In the genomic region with DNA sequence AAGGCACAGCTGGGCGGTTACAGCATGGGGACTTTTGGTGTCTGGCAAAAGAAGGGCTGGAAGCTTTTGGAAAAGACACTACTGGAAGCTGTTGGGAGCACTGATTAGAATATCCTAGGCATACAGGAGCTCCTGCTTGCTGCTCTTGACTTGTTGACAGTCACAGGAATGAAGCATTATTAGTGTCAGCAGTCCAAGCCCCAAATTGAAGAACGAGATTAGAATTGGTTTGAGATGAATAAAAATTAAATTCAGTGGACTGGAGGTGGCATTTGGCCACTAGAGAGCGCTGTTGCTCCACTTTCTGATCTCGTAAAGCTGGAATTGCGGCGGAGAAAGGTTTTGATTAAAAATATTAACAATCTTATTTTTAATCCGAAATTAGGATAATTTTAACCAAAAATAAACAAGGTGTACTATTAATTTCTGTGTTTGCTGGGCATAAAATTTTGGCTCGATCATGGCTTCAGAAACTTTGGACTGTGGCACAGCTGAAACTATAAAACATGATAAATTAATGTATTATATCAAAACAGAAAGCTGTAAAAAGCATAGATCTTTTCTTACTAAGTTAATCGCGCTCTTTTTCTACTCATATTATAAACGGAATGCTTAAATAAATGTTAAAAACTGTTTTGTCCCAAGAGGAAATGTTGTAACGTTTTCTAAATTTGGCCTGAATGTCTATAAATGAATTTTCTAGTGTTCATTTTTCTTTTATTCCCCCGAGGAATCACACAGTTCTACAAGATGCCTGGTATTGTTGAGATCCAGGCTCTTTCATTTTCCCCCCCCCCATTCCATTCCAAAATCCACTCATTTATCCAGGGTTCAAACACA, we compare ENCODE assay signal across 9 cellular contexts. TPM values are rescaled to one million over a fixed set of nuclear protein-coding genes. Genes with fewer than 3 reads are reported as not detected.
DNase-seq lines count a peak whose midpoint lies in the region; ATAC-seq and TF ChIP-seq lines count a peak whose summit lies in the region.
"Had no signal": no experiment of that assay in that cellular context is flagged by ENCODE, and none has a peak within 500 bp of the region (broad histone marks: within the 10 kb centered on the region; RNA-seq: fewer than 3 reads in every experiment).

No MANE protein-coding gene starts in this region.

- intact Hi-C loops in head of caudate nucleus (cut with DNase I) (loop anchor here (2.0 kb wide), 1 partner anchor 512 kb away; no protein-coding TSS in a partner anchor), gastrocnemius medialis (cut with DNase I; ENCODE audit: low total_unique reads) (loop anchor here (1.0 to 10.0 kb wide), 5 partner anchors 328 to 1018 kb away; no protein-coding TSS in a partner anchor), posterior vena cava (cut with DNase I) (loop anchor here in 1 of 2 donors (5.0 kb wide), 3 partner anchors 685 to 1035 kb away; no protein-coding TSS in a partner anchor)

- H3K36me3 ChIP-seq in BE2C (no peaks in the 10 kb centered on the region), RWPE2 (ENCODE audit: low read depth) (peaks cover 8% of the 10 kb centered on the region), gastrocnemius medialis (no peaks in the 10 kb centered on the region)

- ATAC-seq in RWPE2 (ENCODE audit: low read depth): peak; percentile 13; the same call in 1 of the 3 replicates
- ATAC-seq in gastrocnemius medialis: no peak
- ATAC-seq in GM19397 (IDR thresholded peaks at IDR 0.05; ENCODE audit: unreplicated experiment): no peak

- H3K9me3 ChIP-seq in BE2C (no peaks in the 10 kb centered on the region), RWPE2 (ENCODE audit: severe bottlenecking) (no peaks in the 10 kb centered on the region), gastrocnemius medialis (no peaks in the 10 kb centered on the region)

- H3K27me3 ChIP-seq in BE2C (no peaks in the 10 kb centered on the region), RWPE2 (ENCODE audit: insufficient read depth, poor library complexity, severe bottlenecking) (no peaks in the 10 kb centered on the region), gastrocnemius medialis (peaks cover 11 to 70% (median 55%) of the 10 kb centered on the region in 3 donors)

- DNase-seq in BE2C (peak; percentile 64), HT1080 (ENCODE audit: low read depth) (peak; percentile 37), RWPE2 (ENCODE audit: low spot score) (no peak), head of caudate nucleus (peak; percentile 12 to 92 (median 79)), gastrocnemius medialis (peak in 1 of 2 donors; percentile 42), posterior vena cava (ENCODE audit: low spot score) (no peak)
- peak; percentile 69 for DNase-seq in activated naive CD4-positive, alpha-beta T cell treated with Interleukin-2 at 50 U/mL for 16 hours

- TF ChIP-seq POLR2A in gastrocnemius medialis (IDR thresholded peaks at IDR 0.05): no peak

- H3K4me1 ChIP-seq in BE2C: no peaks in the 10 kb centered on the region
- H3K4me1 ChIP-seq in RWPE2 (ENCODE audit: insufficient read depth, poor library complexity, severe bottlenecking): peaks cover 5% of the 10 kb centered on the region
- peaks cover 6 to 7% of the 10 kb centered on the region in 2 donors for H3K4me1 ChIP-seq in gastrocnemius medialis

- in situ Hi-C loops in gastrocnemius medialis (cut with MboI; ENCODE audit: low sequenced_read_pairs in 4 of 4): loop anchor here (5.0 to 25.0 kb wide), 8 partner anchors 325 to 1035 kb away; no protein-coding TSS in a partner anchor

- H3K27ac ChIP-seq in RWPE2 (ENCODE audit: poor library complexity, severe bottlenecking) (no peak overlapping the region), gastrocnemius medialis (peak overlapping the region in 1 of 4 donors; percentile 87)

- TF ChIP-seq CTCF in BE2C (IDR thresholded peaks at IDR 0.05; ENCODE audit: low read depth, low read length): peak; percentile 70
- peak; percentile 94 for TF ChIP-seq CTCF in RWPE2 (IDR thresholded peaks at IDR 0.05; ENCODE audit: poor library complexity, severe bottlenecking)
- peak; percentile 76 to 95 (median 85) for TF ChIP-seq CTCF in gastrocnemius medialis (IDR thresholded peaks at IDR 0.05 in 4 of 5, conservative IDR thresholded peaks at IDR 0.05 in 1 of 5)

- H3K4me3 ChIP-seq in BE2C (ENCODE audit: low read depth, low read length): peak overlapping the region; percentile 35
- no peak overlapping the region for H3K4me3 ChIP-seq in RWPE2 (ENCODE audit: severe bottlenecking)
- peak overlapping the region in 3 of 4 donors; percentile 17 to 29 (median 27) for H3K4me3 ChIP-seq in gastrocnemius medialis

RNA-seq across cellular contexts. Expression of gene HOXD8, which starts 2.4 kb away (rescaled TPM):
- 14.6 TPM for polyA plus RNA-seq in BE2C (2012; ENCODE audit: insufficient read depth, insufficient read length, low read depth)
- 8.9 and 9.5 TPM in 2 replicates for total RNA-seq in HT1080 (2014; rRNA removed; shearing (Covaris generic))
- 18.2 and 20.5 TPM in 2 replicates for polyA plus RNA-seq in HT1080 (2015; cell fraction: cytosol; rRNA removed)
- 12.8 and 15.4 TPM in 2 replicates for polyA plus RNA-seq in HT1080 (2015; cell fraction: nucleus; rRNA removed)
- total RNA-seq in gastrocnemius medialis (10 to 100 TPM in 1 of 4 donors, 1 to 10 TPM in 3; 4.0 to 12.0 (median 7.2) TPM), posterior vena cava (10 to 100 TPM; 30.6 to 31.3 TPM)

RNA-seq across cellular contexts. Expression of gene HOXD9, which starts 4.6 kb away (rescaled TPM):
- 22.9 TPM for polyA plus RNA-seq in BE2C (2012; ENCODE audit: insufficient read depth, insufficient read length, low read depth)
- total RNA-seq in HT1080 (2014; rRNA removed; shearing (Covaris generic)): 0.53 and 1.7 TPM in 2 replicates
- polyA plus RNA-seq in HT1080 (2015; cell fraction: cytosol; rRNA removed): 2.3 and 3.5 TPM in 2 replicates
- polyA plus RNA-seq in HT1080 (2015; cell fraction: nucleus; rRNA removed): 10.4 and 10.5 TPM in 2 replicates
- 1 to 10 TPM in 2 of 4 donors, under 1 TPM in 2; 0.33 to 1.8 (median 0.78) TPM for total RNA-seq in gastrocnemius medialis
- 10 to 100 TPM in 1 of 2 donors, 1 to 10 TPM in 1; 7.9 to 12.0 TPM for total RNA-seq in posterior vena cava

RNA-seq across cellular contexts. Expression of gene HOXD10, which starts 10.6 kb away (rescaled TPM):
- polyA plus RNA-seq in BE2C (2012; ENCODE audit: insufficient read depth, insufficient read length, low read depth): 0.94 TPM
- total RNA-seq in HT1080 (2014; rRNA removed; shearing (Covaris generic)): 8.6 and 10.5 TPM in 2 replicates
- polyA plus RNA-seq in HT1080 (2015; cell fraction: cytosol; rRNA removed): 3.3 and 4.7 TPM in 2 replicates
- polyA plus RNA-seq in HT1080 (2015; cell fraction: nucleus; rRNA removed): 13.0 and 19.5 TPM in 2 replicates
- under 1 TPM in 1 of 4 donors, not detected in 3; 0.15 TPM for total RNA-seq in gastrocnemius medialis
- total RNA-seq in posterior vena cava: 10 to 100 TPM in 1 of 2 donors, 1 to 10 TPM in 1; 1.6 to 10.1 TPM

RNA-seq across cellular contexts. Expression of gene HOXD11, which starts 20.1 kb away (rescaled TPM):
- polyA plus RNA-seq in BE2C (2012; ENCODE audit: insufficient read depth, insufficient read length, low read depth): not detected
- 6.4 and 8.9 TPM in 2 replicates for total RNA-seq in HT1080 (2014; rRNA removed; shearing (Covaris generic))
- 4.8 and 6.2 TPM in 2 replicates for polyA plus RNA-seq in HT1080 (2015; cell fraction: cytosol; rRNA removed)
- 10.6 and 11.0 TPM in 2 replicates for polyA plus RNA-seq in HT1080 (2015; cell fraction: nucleus; rRNA removed)
- total RNA-seq in gastrocnemius medialis (under 1 TPM in 1 of 4 donors, not detected in 3; 0.24 TPM), posterior vena cava (1 to 10 TPM in 1 of 2 donors, under 1 TPM in 1; 0.32 to 5.3 TPM)
- total RNA-seq: subcutaneous adipose tissue had no signal

RNA-seq across cellular contexts. Expression of gene HOXD4, which starts 24.2 kb away (rescaled TPM):
- 3.7 TPM for polyA plus RNA-seq in BE2C (2012; ENCODE audit: insufficient read depth, insufficient read length, low read depth)
- total RNA-seq in HT1080 (2014; rRNA removed; shearing (Covaris generic)): not detected in 2 replicates
- 0.16 and 0.93 TPM in 2 replicates for polyA plus RNA-seq in HT1080 (2015; cell fraction: cytosol; rRNA removed)
- 0.26 TPM in 1 of 2 replicates, not detected in the other for polyA plus RNA-seq in HT1080 (2015; cell fraction: nucleus; rRNA removed)
- total RNA-seq in gastrocnemius medialis: 1 to 10 TPM in 1 of 4 donors, under 1 TPM in 1, not detected in 2; 0.29 to 1.4 TPM
- total RNA-seq in posterior vena cava: 1 to 10 TPM; 7.2 to 9.9 TPM

Comparison
In these comparisons a context has a peak if more than half of its experiments do, and no peak if none do; other contexts are left out.
1. DNase-seq: peak in BE2C (single experiment), HT1080 (single experiment), activated naive CD4-positive, alpha-beta T cell treated with Interleukin-2 at 50 U/mL for 16 hours (single experiment) and head of caudate nucleus (42 of 42); none in RWPE2 (single experiment) and posterior vena cava (single experiment).
2. Peak in every context shown above with its lines, with median percentiles within 50 percentile points of each other: CTCF ChIP-seq.